Comparison of ENCODE assay signal across 8 cellular contexts in the genomic region with DNA sequence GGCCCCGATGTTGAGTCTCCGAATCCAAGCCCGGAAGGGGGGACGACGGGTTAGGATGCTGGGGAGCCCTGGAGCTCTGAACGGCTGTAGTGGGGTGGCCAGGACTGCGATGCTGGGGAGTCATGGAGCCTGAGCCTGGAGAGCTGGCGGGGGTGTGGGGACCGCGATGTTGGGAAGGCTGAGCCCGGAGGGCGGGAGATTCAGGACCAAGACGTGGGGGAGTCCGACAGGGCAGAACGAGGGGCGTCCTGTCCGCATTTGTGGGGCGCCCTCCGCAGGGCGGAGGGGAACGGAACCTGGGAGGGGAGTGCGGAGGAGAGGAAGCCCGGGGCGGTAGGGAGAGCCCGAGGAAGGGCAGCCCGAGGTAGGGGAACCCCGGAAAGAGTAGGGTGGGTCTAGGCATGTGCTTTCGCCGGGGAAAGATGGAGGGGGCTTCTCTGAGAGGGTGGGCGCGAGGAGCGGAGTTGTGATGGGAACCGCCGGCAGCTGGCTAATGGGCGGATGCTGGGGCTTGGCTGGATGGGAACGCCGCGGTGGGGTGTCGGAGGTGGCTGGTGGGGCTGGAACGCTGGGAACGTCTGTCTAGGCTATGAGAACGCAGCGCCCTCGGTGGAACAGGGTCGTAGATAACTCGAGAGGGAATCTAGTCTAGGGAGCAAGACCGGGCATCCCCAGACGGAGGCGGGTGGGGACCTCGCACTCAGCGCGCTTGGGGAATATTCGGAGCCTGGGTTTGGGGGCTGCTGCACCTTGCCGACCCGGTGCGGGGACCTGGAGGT. TPM values are rescaled to one million over a fixed set of nuclear protein-coding genes. Genes with fewer than 3 reads are reported as not detected.
A peak's percentile ranks its signal among the peaks of the same experiment; 100 is the strongest.
DNase-seq lines count a peak whose midpoint lies in the region; ATAC-seq and TF ChIP-seq lines count a peak whose summit lies in the region.

No MANE protein-coding gene starts in this region.

- H3K23ac ChIP-seq in H9 (ENCODE audit: insufficient read length, low read depth, low read length) = no peak overlapping the region

- no peak overlapping the region for H2AK5ac ChIP-seq in H9 (ENCODE audit: insufficient read length, low read length)

- no peak overlapping the region; the same call in 1 of the 2 replicates for H2BK15ac ChIP-seq in H9 (ENCODE audit: low read depth, low read length)

- H3K56ac ChIP-seq in H9 (ENCODE audit: insufficient read length, low read depth, low read length) = no peak overlapping the region

- H3K23me2 ChIP-seq in H9 (ENCODE audit: insufficient read length, low read depth, low read length, poor library complexity, severe bottlenecking) = peaks cover 15% of the 10 kb centered on the region

- H3K27ac ChIP-seq in H9 (ENCODE audit: insufficient read length, low read depth, low read length) = no peak overlapping the region

- no peak overlapping the region for H2BK5ac ChIP-seq in H9 (ENCODE audit: insufficient read length, low read length)

- H4K20me1 ChIP-seq in H9 (ENCODE audit: control insufficient read depth, insufficient read depth, insufficient read length) = no peaks in the 10 kb centered on the region

- H3K9me3 Mint-ChIP-seq in H9 (no peaks in the 10 kb centered on the region), naive B cell (no peaks in the 10 kb centered on the region)
- H3K9me3 Mint-ChIP-seq in activated CD8-positive, alpha-beta T cell treated with anti-CD3 and anti-CD28 coated beads for 36 hours = no peaks in the 10 kb centered on the region
- H3K9me3 Mint-ChIP-seq in stimulated activated naive CD8-positive, alpha-beta T cell treated with anti-CD3 and anti-CD28 coated beads, Interleukin-15, amount 100 ng/mL, for 72 hours = no peaks in the 10 kb centered on the region

- CTCF ChIA-PET in activated CD8-positive, alpha-beta T cell treated with anti-CD3 and anti-CD28 coated beads for 36 hours (lab: Charles Lee) = interaction anchor here (0.7 to 9.4 kb wide), 17 partner anchors 8 to 309 kb away, joined by 3 to 102 read pairs (median 4); a partner anchor contains a TSS

- H2BK12ac ChIP-seq in H9 (ENCODE audit: insufficient read length, low read depth, low read length) = no peak overlapping the region

- H4K91ac ChIP-seq in H9 (ENCODE audit: insufficient read length, low read depth, low read length) = no peak overlapping the region

- no peaks in the 10 kb centered on the region for H3K9me3 ChIP-seq in H9 (ENCODE audit: control insufficient read depth, low read depth, low read length)

- H3K4me3 ChIP-seq in epithelial cell of proximal tubule (ENCODE audit: low read depth, low read length) = peak overlapping the region; percentile 68

- H3K36me3 Mint-ChIP-seq in H9 (ENCODE audit: insufficient read depth in 1 of 3, low read depth in 3 of 3) (peaks cover 0 to 5% (median 3%) of the 10 kb centered on the region in 3 experiments; a peak in 3 of 7 replicates), naive B cell (no peaks in the 10 kb centered on the region)
- peaks cover 39% of the 10 kb centered on the region for H3K36me3 Mint-ChIP-seq in activated CD8-positive, alpha-beta T cell treated with anti-CD3 and anti-CD28 coated beads for 36 hours (ENCODE audit: low read depth)

- H3K14ac ChIP-seq in H9 (ENCODE audit: insufficient read depth, low read length) = peak overlapping the region; percentile 22; the same call in 1 of the 2 replicates

- H3K4me2 ChIP-seq in H9 (ENCODE audit: insufficient read depth, insufficient read length, low read length) = peak overlapping the region; percentile 76

- H3T11ph ChIP-seq in H9 (ENCODE audit: low read length) = no peak overlapping the region

- H3K4me1 ChIP-seq in H9 (ENCODE audit: insufficient read depth, low read length) = peaks cover 9% of the 10 kb centered on the region; the same call in 1 of the 2 replicates

- no peaks in the 10 kb centered on the region for H3K79me2 ChIP-seq in H9 (ENCODE audit: insufficient read depth, low read length)

- H2BK20ac ChIP-seq in H9 (ENCODE audit: low read depth, low read length, poor library complexity, severe bottlenecking) = no peak overlapping the region

- no peak overlapping the region for H4K8ac ChIP-seq in H9 (replicated peaks; ENCODE audit: insufficient read length, low read depth, low read length)

- H3K4ac ChIP-seq in H9 (ENCODE audit: low read depth, low read length) = no peak overlapping the region

- peak; percentile 64 for ATAC-seq in activated CD8-positive, alpha-beta T cell treated with anti-CD3 and anti-CD28 coated beads for 36 hours
- peak; percentile 51 to 54 for ATAC-seq in naive B cell (ENCODE audit: low read depth in 2 of 2)
- ATAC-seq in stimulated activated naive CD8-positive, alpha-beta T cell treated with anti-CD3 and anti-CD28 coated beads, Interleukin-15, amount 100 ng/mL, for 72 hours = peak; percentile 71

- DNase-seq in NCI-H1092 treated with DMSO at 0.1 percent for 48 hours (lab: John Stamatoyannopoulos, UW) = peak; percentile 17
- no peak for DNase-seq in NCI-H1092 (lab: John Stamatoyannopoulos, UW)
- DNase-seq in H9 = peak; percentile 58
- peak; percentile 56 for DNase-seq in M059J (ENCODE audit: low read depth)
- DNase-seq in activated CD8-positive, alpha-beta T cell treated with anti-CD3 and anti-CD28 coated beads for 36 hours = peak; percentile 63
- DNase-seq in epithelial cell of proximal tubule (ENCODE audit: low read depth) = no peak
- DNase-seq in naive B cell = peak; percentile 49
- DNase-seq in stimulated activated naive CD8-positive, alpha-beta T cell treated with anti-CD3 and anti-CD28 coated beads, Interleukin-15, amount 100 ng/mL, for 72 hours = peak in 1 of 2 donors; percentile 49

- H3K4me3 Mint-ChIP-seq in H9 = peak overlapping the region; percentile 90 to 99
- H3K4me3 Mint-ChIP-seq in activated CD8-positive, alpha-beta T cell treated with anti-CD3 and anti-CD28 coated beads for 36 hours = peak overlapping the region; percentile 100
- peak overlapping the region; percentile 94 to 99 (median 97) for H3K4me3 Mint-ChIP-seq in naive B cell
- peak overlapping the region; percentile 99 for H3K4me3 Mint-ChIP-seq in stimulated activated naive CD8-positive, alpha-beta T cell treated with anti-CD3 and anti-CD28 coated beads, Interleukin-15, amount 100 ng/mL, for 72 hours

- no peak overlapping the region for H3K18ac ChIP-seq in H9 (ENCODE audit: insufficient read length, low read depth, low read length)

- H3K4me1 Mint-ChIP-seq in H9 = peaks cover 16 to 18% of the 10 kb centered on the region in 2 experiments
- H3K4me1 Mint-ChIP-seq in activated CD8-positive, alpha-beta T cell treated with anti-CD3 and anti-CD28 coated beads for 36 hours (ENCODE audit: low read depth) = peaks cover 45% of the 10 kb centered on the region
- peaks cover 21 to 29% (median 22%) of the 10 kb centered on the region in 3 donors for H3K4me1 Mint-ChIP-seq in naive B cell
- peaks cover 51% of the 10 kb centered on the region for H3K4me1 Mint-ChIP-seq in stimulated activated naive CD8-positive, alpha-beta T cell treated with anti-CD3 and anti-CD28 coated beads, Interleukin-15, amount 100 ng/mL, for 72 hours

- H4K5ac ChIP-seq in H9 (ENCODE audit: insufficient read length, low read depth, low read length) = no peak overlapping the region

- H3K79me1 ChIP-seq in H9 (ENCODE audit: insufficient read depth, low read depth, low read length, poor library complexity, severe bottlenecking) = no peaks in the 10 kb centered on the region

- H3K27me3 Mint-ChIP-seq in H9 (ENCODE audit: low read depth) (peaks cover 37% of the 10 kb centered on the region), naive B cell (no peaks in the 10 kb centered on the region)
- no peaks in the 10 kb centered on the region for H3K27me3 Mint-ChIP-seq in activated CD8-positive, alpha-beta T cell treated with anti-CD3 and anti-CD28 coated beads for 36 hours
- H3K27me3 Mint-ChIP-seq in stimulated activated naive CD8-positive, alpha-beta T cell treated with anti-CD3 and anti-CD28 coated beads, Interleukin-15, amount 100 ng/mL, for 72 hours = no peaks in the 10 kb centered on the region

- H3K27ac Mint-ChIP-seq in H9 (peak overlapping the region in 1 of 3 experiments; percentile 96; a peak in 3 of 7 replicates), naive B cell (peak overlapping the region; percentile 91 to 99 (median 94))
- peak overlapping the region; percentile 98 for H3K27ac Mint-ChIP-seq in activated CD8-positive, alpha-beta T cell treated with anti-CD3 and anti-CD28 coated beads for 36 hours
- peak overlapping the region; percentile 96 to 97 for H3K27ac Mint-ChIP-seq in stimulated activated naive CD8-positive, alpha-beta T cell treated with anti-CD3 and anti-CD28 coated beads, Interleukin-15, amount 100 ng/mL, for 72 hours

- POLR2A ChIA-PET in activated CD8-positive, alpha-beta T cell treated with anti-CD3 and anti-CD28 coated beads for 36 hours (lab: Charles Lee) = interaction anchor here (0.6 to 4.5 kb wide), 18 partner anchors 11 to 102 kb away, joined by 3 to 54 read pairs (median 5); a partner anchor contains a TSS

- intact Hi-C loops in activated CD8-positive, alpha-beta T cell treated with anti-CD3 and anti-CD28 coated beads for 36 hours (cut with micrococcal nuclease) = loop anchor here (5.0 kb wide), 2 partner anchors 35 to 75 kb away; no protein-coding TSS in a partner anchor

- no peak overlapping the region for H2BK120ac ChIP-seq in H9 (ENCODE audit: low read depth, low read length, poor library complexity, severe bottlenecking)

- H3K27me3 ChIP-seq in H9 (ENCODE audit: insufficient read depth, low read length) = no peaks in the 10 kb centered on the region; the same call in 1 of the 2 replicates

- WGBS in H9 (ENCODE audit: extremely low coverage, insufficient read length, low lambda C conversion rate) = no CpG with 5 or more reads among the region's 56 CpGs

- peak overlapping the region; percentile 46 for H3K9ac ChIP-seq in H9 (ENCODE audit: extremely low read depth, insufficient read length, low read length)

- H2AFZ ChIP-seq in H9 (ENCODE audit: low read length) = peak overlapping the region; percentile 14

- TF ChIP-seq CTCF in H9 (conservative IDR thresholded peaks at IDR 0.05) = no peak
- TF ChIP-seq CTCF in activated CD8-positive, alpha-beta T cell treated with anti-CD3 and anti-CD28 coated beads for 36 hours (IDR thresholded peaks at IDR 0.05) = no peak
- no peak for TF ChIP-seq CTCF in epithelial cell of proximal tubule (conservative IDR thresholded peaks at IDR 0.05; ENCODE audit: low read depth, low read length)

RNA-seq across cellular contexts. Expression of a gene that starts 0.7 kb away (rescaled TPM):
- total RNA-seq in H9 (2021) = 3.0 and 3.4 TPM in 2 replicates
- 4.9 and 9.9 TPM in 2 replicates for total RNA-seq in M059J (2014; rRNA removed; shearing (Covaris generic))
- total RNA-seq in activated CD8-positive, alpha-beta T cell treated with anti-CD3 and anti-CD28 coated beads for 36 hours = 10 to 100 TPM; 12.9 to 13.7 TPM
- 6.7 and 8.2 TPM in 2 replicates for total RNA-seq in epithelial cell of proximal tubule
- 1 to 10 TPM; 2.4 to 6.2 (median 5.9) TPM for polyA plus RNA-seq in naive B cell (ENCODE audit: low read depth in 6 of 6)

RNA-seq across cellular contexts. Expression of a gene that starts 57.5 kb away (rescaled TPM):
- total RNA-seq in H9 (2021) = 11.8 and 13.2 TPM in 2 replicates
- 25.1 and 44.4 TPM in 2 replicates for total RNA-seq in M059J (2014; rRNA removed; shearing (Covaris generic))
- 1 to 10 TPM; 1.9 to 2.1 TPM for total RNA-seq in activated CD8-positive, alpha-beta T cell treated with anti-CD3 and anti-CD28 coated beads for 36 hours
- 18.1 and 20.2 TPM in 2 replicates for total RNA-seq in epithelial cell of proximal tubule
- polyA plus RNA-seq in naive B cell (ENCODE audit: low read depth in 6 of 6) = 10 to 100 TPM in 2 of 6 donors, 1 to 10 TPM in 4; 4.1 to 27.2 (median 8.4) TPM

Comparison
In these comparisons a context has a peak if more than half of its experiments do, and no peak if none do; other contexts are left out.
1. DNase-seq: peak in NCI-H1092 treated with DMSO at 0.1 percent for 48 hours (single experiment), H9 (single experiment), M059J (single experiment), activated CD8-positive, alpha-beta T cell treated with anti-CD3 and anti-CD28 coated beads for 36 hours (single experiment) and naive B cell (single experiment); none in NCI-H1092 (single experiment) and epithelial cell of proximal tubule (single experiment).
2. Peak in every context shown above with its lines, with median percentiles within 50 percentile points of each other: H3K4me3 Mint-ChIP-seq and ATAC-seq.